Comparison of ENCODE assay signal across 25 cellular contexts in genomic region chr2:123738643-123739042, GRCh38.
DNase-seq lines count a peak whose midpoint lies in the region; ATAC-seq and TF ChIP-seq lines count a peak whose summit lies in the region.
"Had no signal": no experiment of that assay in that cellular context is flagged by ENCODE, and none has a peak within 500 bp of the region (broad histone marks: within the 10 kb centered on the region; RNA-seq: fewer than 3 reads in every experiment).

No MANE protein-coding gene starts in this region.

- BruUV-seq in Calu3 (replicated peaks; lab: Mats Ljungman, UMichigan), result no TSS peak

- 71% methylated on average over 1 of the region's 1 CpG for WGBS in hepatocyte (ENCODE audit: low lambda C conversion rate, missing lambda C conversion rate)

- no peak for ATAC-seq in GM19397 (IDR thresholded peaks at IDR 0.05; ENCODE audit: unreplicated experiment)
- ATAC-seq in HG02610 (IDR thresholded peaks at IDR 0.05; ENCODE audit: unreplicated experiment), result no peak
- ATAC-seq: activated CD8-positive, alpha-beta T cell treated with anti-CD3 and anti-CD28 coated beads for 36 hours; activated T-cell treated with anti-CD3 and anti-CD28 coated beads, Interleukin-2, amount 50 U/mL, for 4 hours; left lung; SK-N-SH treated with all-trans-retinoic acid at 6 μM for 48 hours; stimulated activated naive CD8-positive, alpha-beta T cell treated with anti-CD3 and anti-CD28 coated beads, Interleukin-15, Interleukin-2, amounts not matched to agents 100 U/mL and 50 U/mL, for 24 hours had no signal

- no peaks in the 10 kb centered on the region for H3K36me3 Mint-ChIP-seq in Calu3 (ENCODE audit: insufficient read depth, unreplicated experiment)

- no peak overlapping the region for H3K27ac Mint-ChIP-seq in Calu3 (ENCODE audit: unreplicated experiment)
- H3K27ac Mint-ChIP-seq: activated CD8-positive, alpha-beta T cell treated with anti-CD3 and anti-CD28 coated beads for 36 hours; CD4-positive, alpha-beta T cell had no signal

- intact Hi-C loops in Calu3 (cut with micrococcal nuclease; ENCODE audit: unreplicated experiment), result no loop called here

- no peaks in the 10 kb centered on the region; the same call in 1 of the 2 replicates for H3F3A ChIP-seq in Loucy (ENCODE audit: low read depth)

- H3K4me1 Mint-ChIP-seq in Calu3 (ENCODE audit: low read depth, unreplicated experiment), result no peaks in the 10 kb centered on the region

- no peak overlapping the region for H3K9ac ChIP-seq in Loucy (ENCODE audit: low read depth, low read length, poor library complexity, severe bottlenecking)

- H4K20me1 ChIP-seq in Loucy (ENCODE audit: insufficient read depth, low read length, poor library complexity, severe bottlenecking), result no peaks in the 10 kb centered on the region
- no peaks in the 10 kb centered on the region for H4K20me1 ChIP-seq in hepatocyte (ENCODE audit: insufficient read depth, poor library complexity, severe bottlenecking)

- CTCF ChIA-PET in Calu3 (lab: Charles Lee), result no interaction called here

- DNase-seq in DMS153 treated with DMSO at 0.1 percent for 48 hours (lab: John Stamatoyannopoulos, UW; ENCODE audit: unreplicated experiment) (peak; percentile 11), SKM-1 treated with dmso at 0.1 percent for 144 hours (lab: John Stamatoyannopoulos, UW; ENCODE audit: unreplicated experiment) (peak; percentile 22), hepatocyte (ENCODE audit: low spot score) (peak; percentile 4), Calu3 (no peak)
- DNase-seq in stimulated activated CD4-positive, alpha-beta T cell treated with anti-CD3 and anti-CD28 coated beads, Interleukin-2, amount 100 ng/mL, for 48 hours, result no peak
- DNase-seq: activated CD8-positive, alpha-beta T cell treated with anti-CD3 and anti-CD28 coated beads for 36 hours; activated naive CD4-positive, alpha-beta T cell treated with Interleukin-2 at 50 U/mL for 16 hours; activated T-cell treated with anti-CD3 and anti-CD28 coated beads, Interleukin-2, amount 50 U/mL, for 4 hours; CD4-positive, alpha-beta T cell; central memory CD4-positive, alpha-beta T cell; DND-41; erythroblast; glutamatergic neuron; left lung; NCI-H1436; NK-92 treated with Interleukin-12 subunit alpha and Interleukin-12 subunit beta, amount 100 ng/mL, for 24 hours; stimulated activated CD4-positive, alpha-beta T cell treated with anti-CD3 and anti-CD28 coated beads, Interleukin-2, amount 100 ng/mL, for 24 hours; stimulated activated naive CD8-positive, alpha-beta T cell treated with anti-CD3 and anti-CD28 coated beads, Interleukin-15, Interleukin-2, amounts not matched to agents 100 U/mL and 50 U/mL, for 24 hours; thyroid gland had no signal

- peaks cover 10% of the 10 kb centered on the region for H3K9me3 Mint-ChIP-seq in Calu3 (ENCODE audit: low read depth, unreplicated experiment)
- H3K9me3 Mint-ChIP-seq: CD4-positive, alpha-beta T cell had no signal

- H3K79me2 ChIP-seq in Loucy (ENCODE audit: insufficient read depth, low read length) (no peaks in the 10 kb centered on the region), hepatocyte (no peaks in the 10 kb centered on the region)

- no peak overlapping the region for H3K4me3 Mint-ChIP-seq in Calu3 (ENCODE audit: low read depth, unreplicated experiment)
- H3K4me3 Mint-ChIP-seq: activated CD8-positive, alpha-beta T cell treated with anti-CD3 and anti-CD28 coated beads for 36 hours; activated T-cell treated with anti-CD3 and anti-CD28 coated beads, Interleukin-2, amount 50 U/mL, for 4 hours; CD4-positive, alpha-beta T cell had no signal

- H3K4me3 ChIP-seq in Loucy (ENCODE audit: low read length, poor library complexity, severe bottlenecking) (peak overlapping the region; percentile 6), hepatocyte (no peak overlapping the region)
- H3K4me3 ChIP-seq: HAP-1, left lung, skin epidermis, thyroid gland had no signal

- H3K4me1 ChIP-seq in Loucy (ENCODE audit: insufficient read depth, low read length, poor library complexity, severe bottlenecking) (peaks cover 10% of the 10 kb centered on the region), hepatocyte (ENCODE audit: insufficient read depth) (no peaks in the 10 kb centered on the region)
- H3K4me1 ChIP-seq: HAP-1, left lung, thyroid gland had no signal

- H3K9me2 ChIP-seq in Loucy (replicated peaks; ENCODE audit: low read depth, low read length) (no peaks in the 10 kb centered on the region), hepatocyte (replicated peaks; ENCODE audit: insufficient read depth) (no peaks in the 10 kb centered on the region)

- H2AFZ ChIP-seq in Loucy (ENCODE audit: low read length) (peak overlapping the region; percentile 40), hepatocyte (no peak overlapping the region)

- no peaks in the 10 kb centered on the region for H3K27me3 Mint-ChIP-seq in Calu3 (ENCODE audit: unreplicated experiment)
- H3K27me3 Mint-ChIP-seq: activated CD8-positive, alpha-beta T cell treated with anti-CD3 and anti-CD28 coated beads for 36 hours; CD4-positive, alpha-beta T cell had no signal

- no peaks in the 10 kb centered on the region; the same call in 1 of the 2 replicates for H3K9me3 ChIP-seq in Loucy (ENCODE audit: insufficient read depth, low read depth, low read length)
- no peaks in the 10 kb centered on the region for H3K9me3 ChIP-seq in hepatocyte (ENCODE audit: low read depth)
- H3K9me3 ChIP-seq: HAP-1, left lung, thyroid gland had no signal

- H3K27me3 ChIP-seq in Loucy (ENCODE audit: insufficient read depth, low read length, poor library complexity, severe bottlenecking) (no peaks in the 10 kb centered on the region), hepatocyte (no peaks in the 10 kb centered on the region)
- H3K27me3 ChIP-seq: left lung, thyroid gland had no signal

- TF ChIP-seq CTCF in Loucy (conservative IDR thresholded peaks at IDR 0.05; ENCODE audit: low read length) (no peak), hepatocyte (IDR thresholded peaks at IDR 0.05; ENCODE audit: poor library complexity) (no peak), Calu3 (IDR thresholded peaks at IDR 0.05; ENCODE audit: unreplicated experiment) (no peak)

- H3K4me2 ChIP-seq in Loucy (ENCODE audit: low read depth, low read length, poor library complexity, severe bottlenecking), result peak overlapping the region; percentile 33
- no peak overlapping the region for H3K4me2 ChIP-seq in hepatocyte

- H3K27ac ChIP-seq in hepatocyte, result no peak overlapping the region
- H3K27ac ChIP-seq: left lung, skin epidermis, thyroid gland had no signal

- H3K36me3 ChIP-seq in Loucy (ENCODE audit: insufficient read depth, low read length) (no peaks in the 10 kb centered on the region), hepatocyte (replicated peaks; ENCODE audit: insufficient read depth, low read depth) (no peaks in the 10 kb centered on the region)
- H3K36me3 ChIP-seq: HAP-1, left lung, thyroid gland had no signal

Comparison
In these comparisons a context has a peak if more than half of its experiments do, and no peak if none do; other contexts are left out.
1. DNase-seq: peak in DMS153 treated with DMSO at 0.1 percent for 48 hours (single experiment), SKM-1 treated with dmso at 0.1 percent for 144 hours (single experiment) and hepatocyte (single experiment); none in stimulated activated CD4-positive, alpha-beta T cell treated with anti-CD3 and anti-CD28 coated beads, Interleukin-2, amount 100 ng/mL, for 48 hours (0 of 2) and Calu3 (single experiment).